In the genomic region with DNA sequence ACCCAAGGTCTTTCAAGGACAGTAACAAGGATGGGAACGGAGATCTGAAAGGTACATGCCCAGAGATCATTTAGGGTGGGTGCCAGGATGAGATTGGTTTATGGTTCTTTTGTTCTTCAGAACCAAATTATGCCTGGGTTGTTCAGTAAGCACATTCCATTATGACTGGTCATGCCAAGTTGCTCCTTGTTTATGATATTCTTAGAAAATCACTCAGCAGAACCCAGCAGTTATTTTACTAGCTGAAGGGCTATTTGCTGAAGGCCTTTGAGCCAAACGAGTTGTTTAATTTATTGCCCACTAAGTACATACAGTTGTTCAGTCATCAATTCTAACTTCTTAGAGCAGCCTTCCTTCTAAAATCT, we compare ENCODE assay signal across 13 cellular contexts. TPM values are rescaled to one million over a fixed set of nuclear protein-coding genes. Genes with fewer than 3 reads are reported as not detected.
DNase-seq lines count a peak whose midpoint lies in the region; ATAC-seq, FAIRE-seq and TF ChIP-seq lines count a peak whose summit lies in the region.
"Had no signal": no experiment of that assay in that cellular context is flagged by ENCODE, and none has a peak within 500 bp of the region (broad histone marks: within the 10 kb centered on the region; RNA-seq: fewer than 3 reads in every experiment).

No MANE protein-coding gene starts in this region.

- no peaks in the 10 kb centered on the region for H3K79me2 ChIP-seq in HepG2 (ENCODE audit: insufficient read depth, low read length)

- in situ Hi-C loops in HepG2 (cut with HindIII; ENCODE audit: extremely low pct_ligation_motif_present, low pct_unique_long_range_greater_than_20kb): no loop called here
- in situ Hi-C loops in astrocyte of the cerebellum (cut with HindIII; ENCODE audit: low sequenced_read_pairs): no loop called here

- H3K4me1 ChIP-seq in liver (ENCODE audit: control insufficient read depth in 4 of 4, insufficient read depth in 4 of 4, low read length in 3 of 4) (peaks cover 0 to 21% (median 7%) of the 10 kb centered on the region in 4 donors), HepG2 (ENCODE audit: insufficient read depth, low read length) (peaks cover 25% of the 10 kb centered on the region), aorta (ENCODE audit: control insufficient read depth in 1 of 2, insufficient read depth in 2 of 2, low read length in 2 of 2) (peaks cover 0 to 3% of the 10 kb centered on the region in 2 donors), esophagus muscularis mucosa (peaks cover 0 to 7% (median 3%) of the 10 kb centered on the region in 4 donors)
- H3K4me1 ChIP-seq: spleen had no signal

- POLR2A ChIA-PET in HepG2 (lab: Yijun Ruan, JAX): no interaction called here

- H3K9ac ChIP-seq in liver (ENCODE audit: low read depth in 1 of 2, low read length in 2 of 2): peak overlapping the region in 1 of 2 donors; percentile 64
- H3K9ac ChIP-seq in HepG2 (ENCODE audit: insufficient read depth, low read depth, low read length): no peak overlapping the region

- H3K27me3 ChIP-seq in liver (ENCODE audit: control insufficient read depth in 4 of 4, insufficient read depth in 4 of 4, low read length in 3 of 4) (no peaks in the 10 kb centered on the region), HepG2 (ENCODE audit: control insufficient read depth in 1 of 2, insufficient read depth in 2 of 2, low read length in 2 of 2) (no peaks in the 10 kb centered on the region), aorta (ENCODE audit: control insufficient read depth in 1 of 2, insufficient read depth in 2 of 2, low read length in 1 of 2) (no peaks in the 10 kb centered on the region), esophagus muscularis mucosa (no peaks in the 10 kb centered on the region)
- H3K27me3 ChIP-seq: spleen had no signal

- TF ChIP-seq CTCF in liver (IDR thresholded peaks at IDR 0.05; ENCODE audit: low read depth, low read length, missing input control) (no peak), HepG2 (CRISPR knock-in tag; IDR thresholded peaks at IDR 0.05) (no peak), astrocyte of the cerebellum (IDR thresholded peaks at IDR 0.05; ENCODE audit: low read depth, low read length, missing control alignments) (no peak), esophagus muscularis mucosa (IDR thresholded peaks at IDR 0.05) (no peak)

- TF ChIP-seq RAD21 in liver (IDR thresholded peaks at IDR 0.05) (no peak), HepG2 (CRISPR knock-in tag; IDR thresholded peaks at IDR 0.05) (no peak)

- no peaks in the 10 kb centered on the region for H3K36me3 ChIP-seq in liver (ENCODE audit: control insufficient read depth in 4 of 4, insufficient read depth in 3 of 4, low read depth in 1 of 4, low read length in 3 of 4)
- no peaks in the 10 kb centered on the region for H3K36me3 ChIP-seq in HepG2 (replicated peaks in 1 of 2; ENCODE audit: control insufficient read depth in 1 of 2, insufficient read depth in 2 of 2, low read length in 2 of 2)
- H3K36me3 ChIP-seq in aorta (ENCODE audit: control insufficient read depth in 1 of 2, insufficient read depth in 2 of 2, low read length in 1 of 2): no peaks in the 10 kb centered on the region
- H3K36me3 ChIP-seq in esophagus muscularis mucosa: no peaks in the 10 kb centered on the region
- H3K36me3 ChIP-seq: spleen had no signal

- no peaks in the 10 kb centered on the region for H3K9me3 ChIP-seq in liver (ENCODE audit: control insufficient read depth in 4 of 4, low read length in 3 of 4)
- no peaks in the 10 kb centered on the region for H3K9me3 ChIP-seq in HepG2 (ENCODE audit: low read length)
- no peaks in the 10 kb centered on the region for H3K9me3 ChIP-seq in aorta (ENCODE audit: control insufficient read depth, low read length)
- no peaks in the 10 kb centered on the region for H3K9me3 ChIP-seq in esophagus muscularis mucosa
- H3K9me3 ChIP-seq: spleen had no signal

- intact Hi-C loops in HepG2 (cut with micrococcal nuclease; ENCODE audit: unreplicated experiment) (no loop called here), aorta (cut with DNase I) (no loop called here), esophagus muscularis mucosa (cut with DNase I) (no loop called here)

- DNase-seq in HepG2 (ENCODE audit: low spot score): no peak
- DNase-seq in astrocyte of the cerebellum (ENCODE audit: low read depth): peak; percentile 34
- DNase-seq in iris pigment epithelial cell (ENCODE audit: low read depth): peak; percentile 39
- no peak for DNase-seq in aorta
- DNase-seq in NCI-H1694 (lab: John Stamatoyannopoulos, UW): no peak
- no peak for DNase-seq in DMS 273 treated with DMSO at 0.1 percent for 48 hours (lab: John Stamatoyannopoulos, UW)
- no peak for DNase-seq in esophagus muscularis mucosa (ENCODE audit: extremely low spot score)
- DNase-seq: activated T-cell treated with anti-CD3 and anti-CD28 coated beads for 4 hours, amygdala, GDM1, NCI-H2107, spleen had no signal

- FAIRE-seq in HepG2 (lab: Jason Lieb, UNC): no peak

- peak overlapping the region in 1 of 2 donors; percentile 4 for H3K27ac ChIP-seq in liver (ENCODE audit: low read depth in 1 of 2, low read length in 2 of 2)
- H3K27ac ChIP-seq in HepG2 (ENCODE audit: extremely low read length, insufficient read depth, low read length): no peak overlapping the region
- H3K27ac ChIP-seq in aorta (ENCODE audit: low read depth in 1 of 2, low read length in 2 of 2): peak overlapping the region in 1 of 2 donors; percentile 30
- H3K27ac ChIP-seq in esophagus muscularis mucosa (replicated peaks in 1 of 4): no peak overlapping the region
- H3K27ac ChIP-seq: spleen had no signal

- H2AFZ ChIP-seq in HepG2 (ENCODE audit: low read length): no peak overlapping the region

- TF ChIP-seq EP300 in HepG2 (IDR thresholded peaks at IDR 0.05; ENCODE audit: low read depth in 2 of 2, low read length in 2 of 2) (no peak), HepG2 (CRISPR knock-in tag; IDR thresholded peaks at IDR 0.05; ENCODE audit: borderline replicate concordance) (no peak), esophagus muscularis mucosa (IDR thresholded peaks at IDR 0.05) (no peak)

- ATAC-seq in HepG2 (no peak; the same call in 2 of the 3 replicates), aorta (ENCODE audit: low FRiP score) (peak; percentile 46)

- no peak overlapping the region for H3K4me2 ChIP-seq in HepG2 (ENCODE audit: low read depth, low read length)

- TF ChIP-seq POLR2A in HepG2 (IDR thresholded peaks at IDR 0.05; ENCODE audit: insufficient read depth in 1 of 2, low read depth in 2 of 2, low read length in 2 of 2): no peak
- no peak for TF ChIP-seq POLR2A in esophagus muscularis mucosa (IDR thresholded peaks at IDR 0.05; ENCODE audit: low read depth)

- BruUV-seq in HepG2 (replicated peaks; lab: Mats Ljungman, UMichigan): no TSS peak

- CTCF ChIA-PET in HepG2 (lab: Yijun Ruan, JAX; ENCODE audit: low intra/inter-chr PET ratio, low total read pairs): no interaction called here

- 33% methylated on average over 2 of the region's 2 CpGs for WGBS in liver
- 5% methylated on average over 2 of the region's 2 CpGs for WGBS in HepG2 (ENCODE audit: low lambda C conversion rate)
- WGBS in aorta, 2 donors: 17 to 19% methylated on average over 2 of the region's 2 CpGs
- WGBS in esophagus muscularis mucosa: 55% methylated on average over 2 of the region's 2 CpGs

- peak overlapping the region in 2 of 3 donors; percentile 17 to 56 for H3K4me3 ChIP-seq in liver (ENCODE audit: low read depth in 1 of 3, low read length in 3 of 3)
- no peak overlapping the region for H3K4me3 ChIP-seq in HepG2 (replicated peaks in 1 of 3; ENCODE audit: insufficient read depth in 1 of 3, low read depth in 2 of 3, low read length in 3 of 3)
- no peak overlapping the region for H3K4me3 ChIP-seq in astrocyte of the cerebellum (ENCODE audit: low read depth, low read length)
- H3K4me3 ChIP-seq in aorta (ENCODE audit: low read length in 2 of 2): no peak overlapping the region
- no peak overlapping the region for H3K4me3 ChIP-seq in esophagus muscularis mucosa
- H3K4me3 ChIP-seq: spleen had no signal

- no peaks in the 10 kb centered on the region for H4K20me1 ChIP-seq in HepG2 (ENCODE audit: insufficient read depth, low read length)

TF ChIP-seq in liver, 16 proteins besides CTCF, POLR2A, EP300 and RAD21 (continues in another document):
- TF ChIP-seq TAF1 (conservative IDR thresholded peaks at IDR 0.05) (no peak), FOXA2 (IDR thresholded peaks at IDR 0.05) (no peak)

TF ChIP-seq in HepG2, 621 proteins besides CTCF, POLR2A, EP300 and RAD21 (continues in another document):
- TF ChIP-seq PAWR (CRISPR knock-in tag; IDR thresholded peaks at IDR 0.05; ENCODE audit: borderline replicate concordance): no peak
- TF ChIP-seq NFYB (CRISPR knock-in tag; IDR thresholded peaks at IDR 0.05): no peak
- TF ChIP-seq ZNF530 (CRISPR knock-in tag; IDR thresholded peaks at IDR 0.05; ENCODE audit: low read depth): no peak

RNA-seq across cellular contexts. Expression of a gene that starts 0.6 kb away (rescaled TPM):
- total RNA-seq in liver (1 to 10 TPM in 1 of 2 donors, under 1 TPM in 1; 0.84 to 4.5 TPM), HepG2 (2016; rRNA removed; fragmentation: Illumina TruSeq; extraction: Trizol) (not detected in 2 replicates), aorta (under 1 TPM; 0.24 to 0.26 TPM), esophagus muscularis mucosa (under 1 TPM in 1 of 4 donors, not detected in 3; 0.17 TPM)
- polyA plus RNA-seq in liver (1 to 10 TPM; 1.6 to 9.1 TPM), HepG2 (2011; rRNA removed) (0.15 and 0.18 TPM in 2 replicates), aorta (1 to 10 TPM in 1 of 2 donors, under 1 TPM in 1; 0.33 to 5.4 TPM)
- total RNA-seq in HepG2 (2016; cell fraction: cytosol; rRNA removed; fragmentation: Illumina TruSeq; extraction: Trizol; ENCODE audit: low read depth): not detected in 2 replicates
- not detected in 2 replicates for total RNA-seq in HepG2 (2016; cell fraction: insoluble cytoplasmic fraction; rRNA removed; fragmentation: Illumina TruSeq; extraction: Trizol)
- total RNA-seq in HepG2 (2016; cell fraction: membrane; rRNA removed; fragmentation: Illumina TruSeq; extraction: Trizol): not detected in 2 replicates
- not detected in 2 replicates for total RNA-seq in HepG2 (2016; cell fraction: nucleus; rRNA removed; fragmentation: Illumina TruSeq; extraction: Trizol)
- polyA plus RNA-seq in HepG2 (2011; cell fraction: cytosol; rRNA removed): 0.03 and 0.15 TPM in 2 replicates
- 0.10 TPM in 1 of 2 replicates, not detected in the other for polyA plus RNA-seq in HepG2 (2011; cell fraction: nucleus; rRNA removed)
- 0.19 and 0.35 TPM in 2 replicates for polyA plus RNA-seq in HepG2 (2012)
- not detected in 2 replicates for polyA plus RNA-seq in HepG2 (2016; cell fraction: cytosol; fragmentation: Illumina TruSeq; extraction: Trizol; ENCODE audit: low read depth)
- polyA plus RNA-seq in HepG2 (2016; cell fraction: insoluble cytoplasmic fraction; fragmentation: Illumina TruSeq; extraction: Trizol; ENCODE audit: low read depth): not detected in 2 replicates
- not detected in 2 replicates for polyA plus RNA-seq in HepG2 (2016; cell fraction: membrane; fragmentation: Illumina TruSeq; extraction: Trizol; ENCODE audit: low read depth)
- polyA plus RNA-seq in HepG2 (2016; cell fraction: nucleus; fragmentation: Illumina TruSeq; extraction: Trizol; ENCODE audit: insufficient read depth, low read depth): 0.31 TPM in 1 of 2 replicates, not detected in the other
- 0.42 TPM in 1 of 2 replicates, not detected in the other for polyA minus RNA-seq in HepG2 (2011; rRNA and poly(A)+ RNA removed; ENCODE audit: low replicate concordance)
- polyA minus RNA-seq in HepG2 (2011; cell fraction: cytosol; rRNA and poly(A)+ RNA removed): not detected in 2 replicates
- polyA minus RNA-seq in HepG2 (2011; cell fraction: nucleus; rRNA and poly(A)+ RNA removed): 0.26 and 0.37 TPM in 2 replicates

Comparison
In these comparisons a context has a peak if more than half of its experiments do, and no peak if none do; other contexts are left out.
1. H3K4me3 ChIP-seq: peak in liver (2 of 3); none in HepG2 (0 of 3), astrocyte of the cerebellum (single experiment), aorta (0 of 2) and esophagus muscularis mucosa (0 of 4).
2. DNase-seq: peak in astrocyte of the cerebellum (single experiment) and iris pigment epithelial cell (single experiment); none in HepG2 (single experiment), aorta (0 of 2), NCI-H1694 (single experiment), DMS 273 treated with DMSO at 0.1 percent for 48 hours (single experiment) and esophagus muscularis mucosa (single experiment).